In genomic region chr13:98370806-98371553, GRCh38 we compare ENCODE assay signal across 15 cellular contexts.
DNase-seq lines count a peak whose midpoint lies in the region; ATAC-seq and TF ChIP-seq lines count a peak whose summit lies in the region.
"Had no signal": no experiment of that assay in that cellular context is flagged by ENCODE, and none has a peak within 500 bp of the region (broad histone marks: within the 10 kb centered on the region; RNA-seq: fewer than 3 reads in every experiment).

No MANE protein-coding gene starts in this region.

- DNase-seq in EH (ENCODE audit: low read depth) (peak; percentile 95), adipocyte (ENCODE audit: low read depth) (peak; percentile 92), glutamatergic neuron (no peak), renal cortical epithelial cell (ENCODE audit: low read depth) (peak; percentile 57), HuH-7.5 (ENCODE audit: low spot score) (no peak)
- DNase-seq in activated CD8-positive, alpha-beta memory T cell treated with anti-CD3 and anti-CD28 coated beads, Interleukin-2, amount 50 U/mL, for 48 hours: no peak
- DNase-seq: activated CD4-positive, alpha-beta T cell treated with anti-CD3 and anti-CD28 coated beads, Interleukin-2, amount 50 U/mL, for 4 hours; esophagus squamous epithelium; mesendoderm; NCI-H2029 treated with DMSO at 0.1 percent for 48 hours; SHP77 had no signal

- H3K36me3 ChIP-seq in adipocyte (ENCODE audit: control insufficient read depth, insufficient read depth, low read length, severe bottlenecking): no peaks in the 10 kb centered on the region
- H3K36me3 ChIP-seq: esophagus squamous epithelium, suprapubic skin had no signal

- H3K9me3 ChIP-seq in adipocyte (ENCODE audit: control insufficient read depth, low read length): peaks cover 4% of the 10 kb centered on the region
- H3K9me3 ChIP-seq: suprapubic skin had no signal

- H3K27me3 Mint-ChIP-seq in glutamatergic neuron (ENCODE audit: unreplicated experiment): peaks cover 11% of the 10 kb centered on the region
- peaks cover 18% of the 10 kb centered on the region for H3K27me3 Mint-ChIP-seq in activated T-helper 17 cell treated with anti-CD3 and anti-CD28 coated beads, Interleukin-2, amount 50 U/mL, for 72 hours

- H3K27ac Mint-ChIP-seq in glutamatergic neuron (ENCODE audit: unreplicated experiment): peak overlapping the region; percentile 57
- H3K27ac Mint-ChIP-seq in activated T-helper 17 cell treated with anti-CD3 and anti-CD28 coated beads, Interleukin-2, amount 50 U/mL, for 72 hours: no peak overlapping the region
- H3K27ac Mint-ChIP-seq: activated naive CD8-positive, alpha-beta T cell had no signal

- H3K9me3 Mint-ChIP-seq in glutamatergic neuron (ENCODE audit: unreplicated experiment): peaks cover 22% of the 10 kb centered on the region
- peaks cover 7% of the 10 kb centered on the region for H3K9me3 Mint-ChIP-seq in activated T-helper 17 cell treated with anti-CD3 and anti-CD28 coated beads, Interleukin-2, amount 50 U/mL, for 72 hours

- TF ChIP-seq CTCF in glutamatergic neuron (IDR thresholded peaks at IDR 0.05; ENCODE audit: partially characterized antibody, unreplicated experiment): no peak

- no peak overlapping the region for H3K4me3 Mint-ChIP-seq in glutamatergic neuron (ENCODE audit: unreplicated experiment)
- no peak overlapping the region for H3K4me3 Mint-ChIP-seq in activated T-helper 17 cell treated with anti-CD3 and anti-CD28 coated beads, Interleukin-2, amount 50 U/mL, for 72 hours
- H3K4me3 Mint-ChIP-seq: activated naive CD8-positive, alpha-beta T cell had no signal

- H3K36me3 Mint-ChIP-seq in glutamatergic neuron (ENCODE audit: unreplicated experiment): peaks cover 15% of the 10 kb centered on the region
- no peaks in the 10 kb centered on the region for H3K36me3 Mint-ChIP-seq in activated T-helper 17 cell treated with anti-CD3 and anti-CD28 coated beads, Interleukin-2, amount 50 U/mL, for 72 hours (ENCODE audit: low read depth)
- H3K36me3 Mint-ChIP-seq: activated naive CD8-positive, alpha-beta T cell had no signal

- peaks cover 38% of the 10 kb centered on the region for H3K4me1 Mint-ChIP-seq in glutamatergic neuron (ENCODE audit: low read depth, unreplicated experiment)
- H3K4me1 Mint-ChIP-seq in activated T-helper 17 cell treated with anti-CD3 and anti-CD28 coated beads, Interleukin-2, amount 50 U/mL, for 72 hours: no peaks in the 10 kb centered on the region

- H3K9ac ChIP-seq in adipocyte (ENCODE audit: low read length): no peak overlapping the region

- H3K4me3 ChIP-seq in adipocyte (ENCODE audit: low read length): peak overlapping the region; percentile 44
- H3K4me3 ChIP-seq: esophagus squamous epithelium, suprapubic skin had no signal

- H3K27me3 ChIP-seq in adipocyte (replicated peaks; ENCODE audit: control insufficient read depth, insufficient read depth, low read length): no peaks in the 10 kb centered on the region
- H3K27me3 ChIP-seq: esophagus squamous epithelium, suprapubic skin had no signal

- no peak for ATAC-seq in GM19328 (IDR thresholded peaks at IDR 0.05; ENCODE audit: unreplicated experiment)
- ATAC-seq in activated T-helper 17 cell treated with anti-CD3 and anti-CD28 coated beads, Interleukin-2, amount 50 U/mL, for 72 hours (replicated peaks): no peak

- peaks cover 15% of the 10 kb centered on the region for H3K4me1 ChIP-seq in adipocyte (ENCODE audit: control insufficient read depth, insufficient read depth, low read length)

Comparison
In these comparisons a context has a peak if more than half of its experiments do, and no peak if none do; other contexts are left out.
1. DNase-seq: peak in EH (single experiment), adipocyte (single experiment) and renal cortical epithelial cell (single experiment); none in glutamatergic neuron (single experiment), activated CD8-positive, alpha-beta memory T cell treated with anti-CD3 and anti-CD28 coated beads, Interleukin-2, amount 50 U/mL, for 48 hours (single experiment) and HuH-7.5 (single experiment).